ENCODE assay signal across 1 cellular context in genomic region chr13:42990147-42990990, GRCh38.
TF ChIP-seq lines count a peak whose summit lies in the region.

No MANE protein-coding gene starts in this region.

TF ChIP-seq in GM12878, 131 proteins besides CTCF, POLR2A, EP300 and RAD21:
- TF ChIP-seq ZNF24 (IDR thresholded peaks at IDR 0.05), result no peak
- TF ChIP-seq ZBTB11 (CRISPR knock-in tag; IDR thresholded peaks at IDR 0.05), result no peak
- TF ChIP-seq SRF (IDR thresholded peaks at IDR 0.05; ENCODE audit: low read depth in 2 of 2, low read length in 2 of 2), result no peak
- no peak for TF ChIP-seq ASH2L (IDR thresholded peaks at IDR 0.05; ENCODE audit: borderline replicate concordance, low read depth)
- TF ChIP-seq MYC (IDR thresholded peaks at IDR 0.05; ENCODE audit: insufficient read depth, insufficient read length, insufficient replicate concordance, low read length, severe bottlenecking), result no peak
- peak; percentile 75; the same call in 1 of the 2 replicates for TF ChIP-seq NR2F1 (conservative IDR thresholded peaks at IDR 0.05)
- no peak for TF ChIP-seq EZH2 (IDR thresholded peaks at IDR 0.05; ENCODE audit: borderline replicate concordance, control insufficient read depth, low read depth, low read length)
- no peak for TF ChIP-seq ZNF207 (IDR thresholded peaks at IDR 0.05; ENCODE audit: borderline replicate concordance)
- TF ChIP-seq BHLHE40 (IDR thresholded peaks at IDR 0.05; ENCODE audit: borderline replicate concordance in 1 of 2, low read depth in 2 of 2, low read length in 1 of 2), result peak; percentile 33 to 69; a peak in 1 of 4 replicates
- TF ChIP-seq RELA (IDR thresholded peaks at IDR 0.05; ENCODE audit: borderline replicate concordance, partially characterized antibody), result no peak
- 0 out of 2 replicates have a peak, but pooled peaks have one; percentile 15 for TF ChIP-seq ZNF687 (IDR thresholded peaks at IDR 0.05)
- TF ChIP-seq TCF7 (IDR thresholded peaks at IDR 0.05; ENCODE audit: borderline replicate concordance), result 0 out of 2 replicates have a peak, but pooled peaks have one; percentile 0
- TF ChIP-seq ELK1 (IDR thresholded peaks at IDR 0.05; ENCODE audit: low read depth, low read length), result no peak
- peak; percentile 53 for TF ChIP-seq MTA2 (IDR thresholded peaks at IDR 0.05; ENCODE audit: low read depth)
- TF ChIP-seq ZNF217 (IDR thresholded peaks at IDR 0.05), result no peak
- no peak for TF ChIP-seq YBX1 (IDR thresholded peaks at IDR 0.05)
- no peak for TF ChIP-seq POLR2AphosphoS5 (IDR thresholded peaks at IDR 0.05; ENCODE audit: low read length)
- 0 out of 2 replicates have a peak, but pooled peaks have one; percentile 5 for TF ChIP-seq ATF7 (IDR thresholded peaks at IDR 0.05; ENCODE audit: low read depth)
- TF ChIP-seq HDAC6 (IDR thresholded peaks at IDR 0.05; ENCODE audit: unreplicated experiment), result no peak
- peak; percentile 39; the same call in 1 of the 2 replicates for TF ChIP-seq RELB (IDR thresholded peaks at IDR 0.05; ENCODE audit: low read depth)
